1 cellular context compared by ENCODE assay signal in the genomic region with DNA sequence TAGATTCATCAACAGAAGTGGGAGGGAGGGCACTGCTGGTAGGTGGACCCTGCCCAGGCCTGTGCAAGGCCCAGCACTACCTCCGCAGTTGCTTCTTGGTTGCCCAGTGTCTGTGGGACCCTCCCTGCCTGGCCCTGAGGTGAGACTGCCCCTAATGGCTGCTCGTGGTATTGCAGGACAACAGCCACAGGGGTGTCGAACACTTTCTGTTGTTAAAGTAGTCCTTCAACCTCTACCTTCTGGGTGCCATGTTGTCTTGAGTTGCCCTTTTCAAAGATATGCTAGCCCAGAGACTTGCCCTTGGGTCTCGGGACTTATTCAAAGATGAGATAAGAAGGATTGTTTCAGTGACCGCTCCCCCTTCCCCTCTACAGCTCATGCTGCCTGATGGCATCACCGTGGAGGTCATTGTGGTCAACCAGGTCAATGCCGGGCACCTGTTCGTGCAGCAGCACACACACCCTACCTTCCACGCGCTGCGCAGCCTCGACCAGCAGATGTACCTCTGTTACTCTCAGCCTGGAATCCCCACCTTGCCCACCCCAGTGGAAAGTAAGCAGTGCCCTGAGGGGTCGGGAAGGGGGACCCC.
A peak's percentile ranks its signal among the peaks of the same experiment; 100 is the strongest.
TF ChIP-seq lines count a peak whose summit lies in the region.

No MANE protein-coding gene starts in this region.

TF ChIP-seq in HepG2, 621 proteins besides CTCF, POLR2A, EP300 and RAD21 (continued from another document and continues in another):
- TF ChIP-seq, protein P1, sequence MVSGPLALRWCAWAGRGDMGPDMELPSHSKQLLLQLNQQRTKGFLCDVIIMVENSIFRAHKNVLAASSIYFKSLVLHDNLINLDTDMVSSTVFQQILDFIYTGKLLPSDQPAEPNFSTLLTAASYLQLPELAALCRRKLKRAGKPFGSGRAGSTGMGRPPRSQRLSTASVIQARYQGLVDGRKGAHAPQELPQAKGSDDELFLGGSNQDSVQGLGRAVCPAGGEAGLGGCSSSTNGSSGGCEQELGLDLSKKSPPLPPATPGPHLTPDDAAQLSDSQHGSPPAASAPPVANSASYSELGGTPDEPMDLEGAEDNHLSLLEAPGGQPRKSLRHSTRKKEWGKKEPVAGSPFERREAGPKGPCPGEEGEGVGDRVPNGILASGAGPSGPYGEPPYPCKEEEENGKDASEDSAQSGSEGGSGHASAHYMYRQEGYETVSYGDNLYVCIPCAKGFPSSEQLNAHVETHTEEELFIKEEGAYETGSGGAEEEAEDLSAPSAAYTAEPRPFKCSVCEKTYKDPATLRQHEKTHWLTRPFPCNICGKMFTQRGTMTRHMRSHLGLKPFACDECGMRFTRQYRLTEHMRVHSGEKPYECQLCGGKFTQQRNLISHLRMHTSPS (CRISPR knock-in tag; IDR thresholded peaks at IDR 0.05; ENCODE audit: low read depth) = no peak
- TF ChIP-seq TBP (CRISPR knock-in tag; IDR thresholded peaks at IDR 0.05) (no peak), ARHGAP35 (CRISPR knock-in tag; IDR thresholded peaks at IDR 0.05; ENCODE audit: borderline replicate concordance) (no peak), CEBPB (IDR thresholded peaks at IDR 0.05; ENCODE audit: borderline replicate concordance, low read depth, low read length) (no peak), ZNF749 (CRISPR knock-in tag; IDR thresholded peaks at IDR 0.05; ENCODE audit: borderline replicate concordance) (no peak), GATA4 (IDR thresholded peaks at IDR 0.05; ENCODE audit: borderline replicate concordance, low read depth) (no peak), NR3C1 (CRISPR knock-in tag; IDR thresholded peaks at IDR 0.05) (no peak), KAT2B (IDR thresholded peaks at IDR 0.05; ENCODE audit: borderline replicate concordance, low read depth, low read length) (no peak), ZNF543 (CRISPR knock-in tag; IDR thresholded peaks at IDR 0.05) (0 out of 2 replicates have a peak, but pooled peaks have one; percentile 34), ZFX (CRISPR knock-in tag; IDR thresholded peaks at IDR 0.05; ENCODE audit: low read depth) (peak; percentile 52; the same call in 1 of the 2 replicates), ZNF121 (CRISPR knock-in tag; IDR thresholded peaks at IDR 0.05) (no peak), SMAD1 (CRISPR knock-in tag; IDR thresholded peaks at IDR 0.05; ENCODE audit: borderline replicate concordance, low read depth) (no peak), ZFP36 (IDR thresholded peaks at IDR 0.05; ENCODE audit: borderline replicate concordance, low read depth, low read length, partially characterized antibody) (no peak), FOXK1 (CRISPR knock-in tag; IDR thresholded peaks at IDR 0.05; ENCODE audit: borderline replicate concordance, low read depth) (0 out of 2 replicates have a peak, but pooled peaks have one; percentile 10), ZNF274 (CRISPR knock-in tag; IDR thresholded peaks at IDR 0.05) (no peak), RBAK (CRISPR knock-in tag; IDR thresholded peaks at IDR 0.05) (no peak), ZNF589 (CRISPR knock-in tag; conservative IDR thresholded peaks at IDR 0.05) (peak; percentile 12; the same call in 1 of the 2 replicates), ZNF891 (CRISPR knock-in tag; IDR thresholded peaks at IDR 0.05) (0 out of 2 replicates have a peak, but pooled peaks have one; percentile 6), GABPA (IDR thresholded peaks at IDR 0.05; ENCODE audit: low read depth, low read length) (0 out of 2 replicates have a peak, but pooled peaks have one; percentile 9), GABPA (CRISPR knock-in tag; IDR thresholded peaks at IDR 0.05; ENCODE audit: low read depth) (no peak), CBX1 (IDR thresholded peaks at IDR 0.05; ENCODE audit: low read depth) (no peak), AKAP8 (CRISPR knock-in tag; IDR thresholded peaks at IDR 0.05) (peak; percentile 75; the same call in 1 of the 2 replicates), DNMT1 (CRISPR knock-in tag; IDR thresholded peaks at IDR 0.05) (0 out of 2 replicates have a peak, but pooled peaks have one; percentile 40), NCOR1 (IDR thresholded peaks at IDR 0.05; ENCODE audit: borderline replicate concordance, low read length) (0 out of 2 replicates have a peak, but pooled peaks have one; percentile 12), ZNF207 (IDR thresholded peaks at IDR 0.05; ENCODE audit: borderline replicate concordance) (no peak), PAF1 (CRISPR knock-in tag; IDR thresholded peaks at IDR 0.05) (peak; percentile 57; the same call in 1 of the 2 replicates), ATF1 (CRISPR knock-in tag; IDR thresholded peaks at IDR 0.05) (no peak), ZKSCAN8 (CRISPR knock-in tag; IDR thresholded peaks at IDR 0.05; ENCODE audit: borderline replicate concordance) (no peak), ZNF766 (CRISPR knock-in tag; IDR thresholded peaks at IDR 0.05; ENCODE audit: borderline replicate concordance) (no peak)
- TF ChIP-seq, protein P2, sequence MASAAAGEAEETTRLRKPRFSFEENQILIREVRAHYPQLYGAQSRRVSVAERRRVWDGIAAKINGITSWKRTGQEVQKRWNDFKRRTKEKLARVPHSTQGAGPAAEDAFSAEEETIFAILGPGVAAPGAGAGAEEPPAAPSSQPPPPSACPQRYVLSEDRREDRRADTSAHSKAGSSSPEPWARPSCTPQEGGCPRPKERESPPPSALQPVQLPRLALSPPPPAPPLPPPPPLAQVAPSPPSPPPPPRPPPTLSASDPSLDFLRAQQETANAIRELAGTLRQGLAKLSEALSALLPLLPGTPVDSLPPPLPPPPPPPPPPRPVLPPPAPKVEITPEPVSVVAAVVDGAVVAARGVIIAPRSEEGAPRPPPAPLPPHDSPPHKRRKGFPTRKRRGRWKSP (CRISPR knock-in tag; IDR thresholded peaks at IDR 0.05) = no peak
- TF ChIP-seq, protein P3, sequence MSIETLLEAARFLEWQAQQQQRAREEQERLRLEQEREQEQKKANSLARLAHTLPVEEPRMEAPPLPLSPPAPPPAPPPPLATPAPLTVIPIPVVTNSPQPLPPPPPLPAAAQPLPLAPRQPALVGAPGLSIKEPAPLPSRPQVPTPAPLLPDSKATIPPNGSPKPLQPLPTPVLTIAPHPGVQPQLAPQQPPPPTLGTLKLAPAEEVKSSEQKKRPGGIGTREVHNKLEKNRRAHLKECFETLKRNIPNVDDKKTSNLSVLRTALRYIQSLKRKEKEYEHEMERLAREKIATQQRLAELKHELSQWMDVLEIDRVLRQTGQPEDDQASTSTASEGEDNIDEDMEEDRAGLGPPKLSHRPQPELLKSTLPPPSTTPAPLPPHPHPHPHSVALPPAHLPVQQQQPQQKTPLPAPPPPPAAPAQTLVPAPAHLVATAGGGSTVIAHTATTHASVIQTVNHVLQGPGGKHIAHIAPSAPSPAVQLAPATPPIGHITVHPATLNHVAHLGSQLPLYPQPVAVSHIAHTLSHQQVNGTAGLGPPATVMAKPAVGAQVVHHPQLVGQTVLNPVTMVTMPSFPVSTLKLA (IDR thresholded peaks at IDR 0.05) = no peak
- TF ChIP-seq, protein P4, sequence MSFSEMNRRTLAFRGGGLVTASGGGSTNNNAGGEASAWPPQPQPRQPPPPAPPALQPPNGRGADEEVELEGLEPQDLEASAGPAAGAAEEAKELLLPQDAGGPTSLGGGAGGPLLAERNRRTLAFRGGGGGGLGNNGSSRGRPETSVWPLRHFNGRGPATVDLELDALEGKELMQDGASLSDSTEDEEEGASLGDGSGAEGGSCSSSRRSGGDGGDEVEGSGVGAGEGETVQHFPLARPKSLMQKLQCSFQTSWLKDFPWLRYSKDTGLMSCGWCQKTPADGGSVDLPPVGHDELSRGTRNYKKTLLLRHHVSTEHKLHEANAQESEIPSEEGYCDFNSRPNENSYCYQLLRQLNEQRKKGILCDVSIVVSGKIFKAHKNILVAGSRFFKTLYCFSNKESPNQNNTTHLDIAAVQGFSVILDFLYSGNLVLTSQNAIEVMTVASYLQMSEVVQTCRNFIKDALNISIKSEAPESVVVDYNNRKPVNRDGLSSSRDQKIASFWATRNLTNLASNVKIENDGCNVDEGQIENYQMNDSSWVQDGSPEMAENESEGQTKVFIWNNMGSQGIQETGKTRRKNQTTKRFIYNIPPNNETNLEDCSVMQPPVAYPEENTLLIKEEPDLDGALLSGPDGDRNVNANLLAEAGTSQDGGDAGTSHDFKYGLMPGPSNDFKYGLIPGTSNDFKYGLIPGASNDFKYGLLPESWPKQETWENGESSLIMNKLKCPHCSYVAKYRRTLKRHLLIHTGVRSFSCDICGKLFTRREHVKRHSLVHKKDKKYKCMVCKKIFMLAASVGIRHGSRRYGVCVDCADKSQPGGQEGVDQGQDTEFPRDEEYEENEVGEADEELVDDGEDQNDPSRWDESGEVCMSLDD (CRISPR knock-in tag; IDR thresholded peaks at IDR 0.05; ENCODE audit: borderline replicate concordance) = no peak
- TF ChIP-seq, protein P5, sequence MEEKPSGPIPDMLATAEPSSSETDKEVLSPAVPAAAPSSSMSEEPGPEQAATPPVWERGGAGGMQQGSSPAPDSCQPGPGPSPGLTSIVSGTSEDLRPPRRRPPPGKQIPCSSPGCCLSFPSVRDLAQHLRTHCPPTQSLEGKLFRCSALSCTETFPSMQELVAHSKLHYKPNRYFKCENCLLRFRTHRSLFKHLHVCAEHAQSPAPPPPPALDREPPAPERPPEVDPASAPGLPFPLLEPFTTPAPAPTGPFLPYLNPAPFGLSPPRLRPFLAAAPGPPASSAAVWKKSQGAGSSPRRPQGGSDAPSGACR (CRISPR knock-in tag; IDR thresholded peaks at IDR 0.05) = no peak
- TF ChIP-seq, protein P6, sequence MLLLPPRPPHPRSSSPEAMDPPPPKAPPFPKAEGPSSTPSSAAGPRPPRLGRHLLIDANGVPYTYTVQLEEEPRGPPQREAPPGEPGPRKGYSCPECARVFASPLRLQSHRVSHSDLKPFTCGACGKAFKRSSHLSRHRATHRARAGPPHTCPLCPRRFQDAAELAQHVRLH (CRISPR knock-in tag; IDR thresholded peaks at IDR 0.05; ENCODE audit: borderline replicate concordance, low read depth) = no peak
- TF ChIP-seq, protein P7, sequence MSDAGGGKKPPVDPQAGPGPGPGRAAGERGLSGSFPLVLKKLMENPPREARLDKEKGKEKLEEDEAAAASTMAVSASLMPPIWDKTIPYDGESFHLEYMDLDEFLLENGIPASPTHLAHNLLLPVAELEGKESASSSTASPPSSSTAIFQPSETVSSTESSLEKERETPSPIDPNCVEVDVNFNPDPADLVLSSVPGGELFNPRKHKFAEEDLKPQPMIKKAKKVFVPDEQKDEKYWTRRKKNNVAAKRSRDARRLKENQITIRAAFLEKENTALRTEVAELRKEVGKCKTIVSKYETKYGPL (CRISPR knock-in tag; IDR thresholded peaks at IDR 0.05) = no peak
- TF ChIP-seq, protein P8, sequence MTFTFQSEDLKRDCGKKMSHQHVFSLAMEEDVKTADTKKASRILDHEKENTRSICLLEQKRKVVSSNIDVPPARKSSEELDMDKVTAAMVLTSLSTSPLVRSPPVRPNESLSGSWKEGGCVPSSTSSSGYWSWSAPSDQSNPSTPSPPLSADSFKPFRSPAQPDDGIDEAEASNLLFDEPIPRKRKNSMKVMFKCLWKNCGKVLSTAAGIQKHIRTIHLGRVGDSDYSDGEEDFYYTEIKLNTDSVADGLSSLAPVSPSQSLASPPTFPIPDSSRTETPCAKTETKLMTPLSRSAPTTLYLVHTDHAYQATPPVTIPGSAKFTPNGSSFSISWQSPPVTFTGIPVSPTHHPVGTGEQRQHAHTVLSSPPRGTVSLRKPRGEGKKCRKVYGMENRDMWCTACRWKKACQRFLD (CRISPR knock-in tag; IDR thresholded peaks at IDR 0.05; ENCODE audit: borderline replicate concordance) = no peak
- TF ChIP-seq, protein P9, sequence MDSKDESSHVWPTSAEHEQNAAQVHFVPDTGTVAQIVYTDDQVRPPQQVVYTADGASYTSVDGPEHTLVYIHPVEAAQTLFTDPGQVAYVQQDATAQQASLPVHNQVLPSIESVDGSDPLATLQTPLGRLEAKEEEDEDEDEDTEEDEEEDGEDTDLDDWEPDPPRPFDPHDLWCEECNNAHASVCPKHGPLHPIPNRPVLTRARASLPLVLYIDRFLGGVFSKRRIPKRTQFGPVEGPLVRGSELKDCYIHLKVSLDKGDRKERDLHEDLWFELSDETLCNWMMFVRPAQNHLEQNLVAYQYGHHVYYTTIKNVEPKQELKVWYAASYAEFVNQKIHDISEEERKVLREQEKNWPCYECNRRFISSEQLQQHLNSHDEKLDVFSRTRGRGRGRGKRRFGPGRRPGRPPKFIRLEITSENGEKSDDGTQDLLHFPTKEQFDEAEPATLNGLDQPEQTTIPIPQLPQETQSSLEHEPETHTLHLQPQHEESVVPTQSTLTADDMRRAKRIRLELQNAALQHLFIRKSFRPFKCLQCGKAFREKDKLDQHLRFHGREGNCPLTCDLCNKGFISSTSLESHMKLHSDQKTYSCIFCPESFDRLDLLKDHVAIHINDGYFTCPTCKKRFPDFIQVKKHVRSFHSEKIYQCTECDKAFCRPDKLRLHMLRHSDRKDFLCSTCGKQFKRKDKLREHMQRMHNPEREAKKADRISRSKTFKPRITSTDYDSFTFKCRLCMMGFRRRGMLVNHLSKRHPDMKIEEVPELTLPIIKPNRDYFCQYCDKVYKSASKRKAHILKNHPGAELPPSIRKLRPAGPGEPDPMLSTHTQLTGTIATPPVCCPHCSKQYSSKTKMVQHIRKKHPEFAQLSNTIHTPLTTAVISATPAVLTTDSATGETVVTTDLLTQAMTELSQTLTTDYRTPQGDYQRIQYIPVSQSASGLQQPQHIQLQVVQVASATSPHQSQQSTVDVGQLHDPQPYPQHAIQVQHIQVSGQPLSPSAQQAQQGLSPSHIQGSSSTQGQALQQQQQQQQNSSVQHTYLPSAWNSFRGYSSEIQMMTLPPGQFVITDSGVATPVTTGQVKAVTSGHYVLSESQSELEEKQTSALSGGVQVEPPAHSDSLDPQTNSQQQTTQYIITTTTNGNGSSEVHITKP (CRISPR knock-in tag; IDR thresholded peaks at IDR 0.05; ENCODE audit: low read depth) = no peak
- TF ChIP-seq, protein P10, sequence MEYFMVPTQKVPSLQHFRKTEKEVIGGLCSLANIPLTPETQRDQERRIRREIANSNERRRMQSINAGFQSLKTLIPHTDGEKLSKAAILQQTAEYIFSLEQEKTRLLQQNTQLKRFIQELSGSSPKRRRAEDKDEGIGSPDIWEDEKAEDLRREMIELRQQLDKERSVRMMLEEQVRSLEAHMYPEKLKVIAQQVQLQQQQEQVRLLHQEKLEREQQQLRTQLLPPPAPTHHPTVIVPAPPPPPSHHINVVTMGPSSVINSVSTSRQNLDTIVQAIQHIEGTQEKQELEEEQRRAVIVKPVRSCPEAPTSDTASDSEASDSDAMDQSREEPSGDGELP (IDR thresholded peaks at IDR 0.05; ENCODE audit: borderline replicate concordance, low read depth) = 0 out of 2 replicates have a peak, but pooled peaks have one; percentile 13
- TF ChIP-seq, protein P11, sequence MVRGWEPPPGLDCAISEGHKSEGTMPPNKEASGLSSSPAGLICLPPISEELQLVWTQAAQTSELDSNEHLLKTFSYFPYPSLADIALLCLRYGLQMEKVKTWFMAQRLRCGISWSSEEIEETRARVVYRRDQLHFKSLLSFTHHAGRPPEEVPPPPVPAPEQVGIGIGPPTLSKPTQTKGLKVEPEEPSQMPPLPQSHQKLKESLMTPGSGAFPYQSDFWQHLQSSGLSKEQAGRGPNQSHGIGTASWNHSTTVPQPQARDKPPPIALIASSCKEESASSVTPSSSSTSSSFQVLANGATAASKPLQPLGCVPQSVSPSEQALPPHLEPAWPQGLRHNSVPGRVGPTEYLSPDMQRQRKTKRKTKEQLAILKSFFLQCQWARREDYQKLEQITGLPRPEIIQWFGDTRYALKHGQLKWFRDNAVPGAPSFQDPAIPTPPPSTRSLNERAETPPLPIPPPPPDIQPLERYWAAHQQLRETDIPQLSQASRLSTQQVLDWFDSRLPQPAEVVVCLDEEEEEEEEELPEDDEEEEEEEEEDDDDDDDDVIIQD (CRISPR knock-in tag; IDR thresholded peaks at IDR 0.05; ENCODE audit: low read depth) = 0 out of 2 replicates have a peak, but pooled peaks have one; percentile 27
